8 cellular contexts compared by ENCODE assay signal in genomic region chr5:115414406-115415142, GRCh38.
DNase-seq lines count a peak whose midpoint lies in the region; ATAC-seq, FAIRE-seq and TF ChIP-seq lines count a peak whose summit lies in the region.

No MANE protein-coding gene starts in this region.

- no peak for FAIRE-seq in keratinocyte (lab: Jason Lieb, UNC)
- no peak for FAIRE-seq in GM12892 (lab: Jason Lieb, UNC)

- no peak for TF ChIP-seq CTCF in AG04450 (IDR thresholded peaks at IDR 0.05; ENCODE audit: low read depth, low read length)
- TF ChIP-seq CTCF in keratinocyte (optimal IDR thresholded peaks at IDR 0.05 in 1 of 3, IDR thresholded peaks at IDR 0.05 in 1 of 3, conservative IDR thresholded peaks at IDR 0.05 in 1 of 3; ENCODE audit: extremely low read depth in 1 of 3, insufficient read depth in 2 of 3, low read length in 3 of 3): no peak
- no peak for TF ChIP-seq CTCF in WERI-Rb-1 (IDR thresholded peaks at IDR 0.05; ENCODE audit: low read depth, low read length)

- H2AFZ ChIP-seq in keratinocyte (ENCODE audit: control insufficient read depth, low read length): no peak overlapping the region

- H3K27ac ChIP-seq in AG04450 (ENCODE audit: low read depth, low read length) (peak overlapping the region; percentile 73), keratinocyte (ENCODE audit: control insufficient read depth, insufficient read depth, low read length) (no peak overlapping the region), WERI-Rb-1 (no peak overlapping the region)

- no peak for TF ChIP-seq POLR2A in GM12892 (IDR thresholded peaks at IDR 0.05; ENCODE audit: low read depth, low read length)

- H4K20me1 ChIP-seq in keratinocyte (ENCODE audit: control insufficient read depth, extremely low read depth, insufficient read depth, low read length): no peaks in the 10 kb centered on the region

- dilution Hi-C loops in keratinocyte (cut with MboI; ENCODE audit: extremely low pct_ligation_motif_present, low sequenced_read_pairs): no loop called here

- H3K4me3 ChIP-seq in AG04450 (ENCODE audit: low read depth, low read length) (no peak overlapping the region), keratinocyte (ENCODE audit: control insufficient read depth in 2 of 3, extremely low read depth in 1 of 3, insufficient read depth in 2 of 3, low read depth in 1 of 3, low read length in 3 of 3) (no peak overlapping the region), WERI-Rb-1 (ENCODE audit: low read depth, low read length) (no peak overlapping the region)

- peak; percentile 16 for ATAC-seq in GM19463 (IDR thresholded peaks at IDR 0.05; ENCODE audit: unreplicated experiment)

- DNase-seq in AG04450 (ENCODE audit: low read depth, low spot score) (peak; percentile 98), SW480 (ENCODE audit: low spot score) (peak; percentile 78), keratinocyte (ENCODE audit: low read depth, low spot score) (peak; percentile 45), GM12892 (ENCODE audit: insufficient read length) (no peak), WERI-Rb-1 (no peak), HuH-7 (ENCODE audit: low spot score) (no peak), SK-N-DZ (ENCODE audit: low spot score) (no peak)

- H3K27me3 ChIP-seq in AG04450 (ENCODE audit: control insufficient read depth, insufficient read depth, low read length): no peaks in the 10 kb centered on the region
- H3K27me3 ChIP-seq in keratinocyte (ENCODE audit: control insufficient read depth, extremely low read depth, insufficient read depth, low read length): no peaks in the 10 kb centered on the region
- H3K27me3 ChIP-seq in WERI-Rb-1 (ENCODE audit: insufficient read depth, low read depth, severe bottlenecking): no peaks in the 10 kb centered on the region

- H3K9me3 ChIP-seq in AG04450 (ENCODE audit: control insufficient read depth, insufficient read depth, low read length) (no peaks in the 10 kb centered on the region), keratinocyte (ENCODE audit: control insufficient read depth, low read depth, low read length) (no peaks in the 10 kb centered on the region), WERI-Rb-1 (ENCODE audit: severe bottlenecking) (no peaks in the 10 kb centered on the region)

- H3K36me3 ChIP-seq in keratinocyte (ENCODE audit: control insufficient read depth in 2 of 2, extremely low read depth in 1 of 2, insufficient read depth in 2 of 2, low read length in 2 of 2) (no peaks in the 10 kb centered on the region), WERI-Rb-1 (no peaks in the 10 kb centered on the region)

- no peak overlapping the region for H3K4me2 ChIP-seq in keratinocyte (ENCODE audit: control insufficient read depth, extremely low read depth, insufficient read depth, low read depth, low read length)

- POLR2A ChIA-PET in AG04450 (lab: Yijun Ruan, JAX): interaction anchor here (1.2 to 1.4 kb wide), 4 partner anchors 12 to 129 kb away, joined by 3 read pairs; no protein-coding TSS in a partner anchor

- H3K79me2 ChIP-seq in keratinocyte (ENCODE audit: control insufficient read depth, insufficient read depth, low read length): no peaks in the 10 kb centered on the region

- peaks cover 18% of the 10 kb centered on the region for H3K4me1 ChIP-seq in keratinocyte (ENCODE audit: control insufficient read depth, extremely low read depth, insufficient read depth, low read length)

- CTCF ChIA-PET in AG04450 (lab: Charles Lee): interaction anchor here (0.8 kb wide), 1 partner anchor 105 kb away, joined by 3 read pairs; no protein-coding TSS in a partner anchor

- no peaks in the 10 kb centered on the region for H3K9me1 ChIP-seq in keratinocyte (ENCODE audit: control insufficient read depth, extremely low read depth, insufficient read depth, low read length)

- no peak overlapping the region for H3K9ac ChIP-seq in keratinocyte (ENCODE audit: control insufficient read depth, extremely low read depth, insufficient read depth, low read length)

Comparison
In these comparisons a context has a peak if more than half of its experiments do, and no peak if none do; other contexts are left out.
1. DNase-seq: peak in AG04450 (single experiment), SW480 (single experiment) and keratinocyte (single experiment); none in GM12892 (single experiment), WERI-Rb-1 (single experiment), HuH-7 (single experiment) and SK-N-DZ (single experiment).